Comparison of ENCODE assay signal across 11 cellular contexts in genomic region chr2:158994920-158995676, GRCh38. TPM values are rescaled to one million over a fixed set of nuclear protein-coding genes. Genes with fewer than 3 reads are reported as not detected.
DNase-seq lines count a peak whose midpoint lies in the region; ATAC-seq and TF ChIP-seq lines count a peak whose summit lies in the region.
"Had no signal": no experiment of that assay in that cellular context is flagged by ENCODE, and none has a peak within 500 bp of the region (broad histone marks: within the 10 kb centered on the region; RNA-seq: fewer than 3 reads in every experiment).

No MANE protein-coding gene starts in this region.

- H3K27me3 ChIP-seq in testis = no peaks in the 10 kb centered on the region

- no peak for ATAC-seq in GM19463 (IDR thresholded peaks at IDR 0.05; ENCODE audit: unreplicated experiment)

- no peaks in the 10 kb centered on the region for H3K36me3 ChIP-seq in testis (ENCODE audit: low read depth, missing control alignments)

- DNase-seq in NCI-H1105 treated with DMSO at 0.1 percent for 48 hours (lab: John Stamatoyannopoulos, UW) (peak; percentile 15), NCI-H1105 (lab: John Stamatoyannopoulos, UW) (no peak), NCI-H146 (lab: John Stamatoyannopoulos, UW) (peak; percentile 71), chondrocyte (ENCODE audit: low spot score) (no peak), renal cortical epithelial cell (ENCODE audit: low read depth) (peak; percentile 44), NCI-H1436 (lab: John Stamatoyannopoulos, UW) (no peak), testis (no peak)
- DNase-seq: 8988T; activated CD4-positive, alpha-beta T cell treated with anti-CD3 and anti-CD28 coated beads for 1 hour had no signal

- no peak overlapping the region for H3K27ac ChIP-seq in testis

- WGBS in testis, 2 donors = 82 to 85% methylated on average over 5 of the region's 5 CpGs

- peaks cover 47% of the 10 kb centered on the region for H3K4me1 Mint-ChIP-seq in chondrocyte (ENCODE audit: low read depth)

- no peak overlapping the region for H3K4me3 ChIP-seq in testis

- H3K4me3 Mint-ChIP-seq in chondrocyte (ENCODE audit: unreplicated experiment) = no peak overlapping the region
- H3K4me3 Mint-ChIP-seq: nephron had no signal

- H3K27me3 Mint-ChIP-seq in chondrocyte (ENCODE audit: low read depth) = no peaks in the 10 kb centered on the region

- no peaks in the 10 kb centered on the region for H3K9me3 ChIP-seq in testis

- H3K27ac Mint-ChIP-seq in chondrocyte (ENCODE audit: unreplicated experiment) = peak overlapping the region; percentile 9

- peaks cover 6% of the 10 kb centered on the region for H3K4me1 ChIP-seq in testis

- intact Hi-C loops in testis (cut with DNase I; ENCODE audit: low total_unique reads) = no loop called here

- H3K9me3 Mint-ChIP-seq in chondrocyte (ENCODE audit: low read depth) = no peaks in the 10 kb centered on the region
- H3K9me3 Mint-ChIP-seq: nephron had no signal

- H3K36me3 Mint-ChIP-seq in chondrocyte (ENCODE audit: low read depth) = no peaks in the 10 kb centered on the region

- no peak for TF ChIP-seq CTCF in chondrocyte (IDR thresholded peaks at IDR 0.05)
- TF ChIP-seq CTCF in testis (IDR thresholded peaks at IDR 0.05) = no peak

- TF ChIP-seq POLR2A in testis (IDR thresholded peaks at IDR 0.05) = no peak

RNA-seq across cellular contexts. Expression of gene TANC1, which starts 26.7 kb away (rescaled TPM):
- 28.7 to 38.2 TPM (median 29.5 TPM) in 3 replicates for total RNA-seq in chondrocyte
- 14.8 and 44.0 TPM in 2 replicates for total RNA-seq in renal cortical epithelial cell
- total RNA-seq in testis = 10 to 100 TPM; 16.2 to 19.3 TPM
- polyA plus RNA-seq in testis (ENCODE audit: insufficient read depth, low read depth, low replicate concordance) = 8.6 TPM

Comparison
In these comparisons a context has a peak if more than half of its experiments do, and no peak if none do; other contexts are left out.
1. DNase-seq: peak in NCI-H1105 treated with DMSO at 0.1 percent for 48 hours (single experiment), NCI-H146 (single experiment) and renal cortical epithelial cell (single experiment); none in NCI-H1105 (single experiment), chondrocyte (single experiment), NCI-H1436 (single experiment) and testis (single experiment).